Comparison of ENCODE assay signal across 30 cellular contexts in genomic region chr16:59665618-59666220, GRCh38.
"Had no signal": no experiment of that assay in that cellular context is flagged by ENCODE, and none has a peak within 500 bp of the region (broad histone marks: within the 10 kb centered on the region; RNA-seq: fewer than 3 reads in every experiment).

No MANE protein-coding gene starts in this region.

- H3K4me3 ChIP-seq: ascending aorta, body of pancreas, SJSA1 had no signal

- H3K4me1 ChIP-seq: ascending aorta, body of pancreas, SJSA1 had no signal

- H3K4me1 Mint-ChIP-seq: activated CD4-positive, alpha-beta T cell treated with anti-CD3 and anti-CD28 coated beads, Interleukin-2, amount 10 ng/mL, durations not matched to agents 24 days and 14 days; activated CD8-positive, alpha-beta memory T cell treated with anti-CD3 and anti-CD28 coated beads, Interleukin-2, amount 10 ng/mL, durations not matched to agents 7 days and 5 days; activated naive CD4-positive, alpha-beta T cell treated with anti-CD3 and anti-CD28 coated beads, Interleukin-2, amount 50 U/mL, for 24 hours; WTC11 had no signal

- H3K9ac ChIP-seq: KMS-11 had no signal

- H3K36me3 Mint-ChIP-seq: activated CD8-positive, alpha-beta memory T cell treated with anti-CD3 and anti-CD28 coated beads, Interleukin-2, amount 10 ng/mL, durations not matched to agents 7 days and 5 days; activated naive CD4-positive, alpha-beta T cell treated with anti-CD3 and anti-CD28 coated beads, Interleukin-2, amount 50 U/mL, for 24 hours had no signal

- H3K9me3 ChIP-seq: SJSA1 had no signal

- H3K27ac ChIP-seq: ascending aorta, body of pancreas, KMS-11, SJSA1 had no signal

- H3K9me3 Mint-ChIP-seq: activated CD4-positive, alpha-beta T cell treated with anti-CD3 and anti-CD28 coated beads, Interleukin-2, amount 10 ng/mL, durations not matched to agents 24 days and 14 days; activated naive CD4-positive, alpha-beta T cell treated with anti-CD3 and anti-CD28 coated beads, Interleukin-2, amount 50 U/mL, for 24 hours; activated T-helper 1 cell treated with anti-CD3 and anti-CD28 coated beads, Interleukin-12 subunit alpha, Interleukin-12 subunit beta, Interleukin-2, Interleukin-4 antibody, amounts not matched to agents 30 ng/mL and 10 ng/mL and 1 ng/mL, durations not matched to agents 14 hours and 24 hours and 36 hours had no signal

- H3K4me2 ChIP-seq: KMS-11 had no signal

- H3K27me3 Mint-ChIP-seq: activated CD4-positive, alpha-beta T cell treated with anti-CD3 and anti-CD28 coated beads, Interleukin-2, amount 10 ng/mL, durations not matched to agents 24 days and 14 days; activated CD8-positive, alpha-beta memory T cell treated with anti-CD3 and anti-CD28 coated beads, Interleukin-2, amount 10 ng/mL, durations not matched to agents 7 days and 5 days; activated naive CD4-positive, alpha-beta T cell treated with anti-CD3 and anti-CD28 coated beads, Interleukin-2, amount 50 U/mL, for 24 hours; activated T-cell treated with anti-CD3 and anti-CD28 coated beads, Interleukin-2, amount 50 U/mL, for 24 hours had no signal

- H3K27me3 ChIP-seq: ascending aorta, body of pancreas, SJSA1 had no signal

- DNase-seq: activated CD4-positive, alpha-beta T cell treated with anti-CD3 and anti-CD28 coated beads, Interleukin-2, amount 10 ng/mL, durations not matched to agents 24 days and 14 days; activated CD4-positive, alpha-beta T cell treated with anti-CD3 and anti-CD28 coated beads, Interleukin-2, amount 50 U/mL, for 48 hours; activated CD4-positive, CD25-positive, alpha-beta regulatory T cell treated with anti-CD3 and anti-CD28 coated beads, Interleukin-2, amount 50 U/mL, for 72 hours; activated CD8-positive, alpha-beta memory T cell treated with anti-CD3 and anti-CD28 coated beads, Interleukin-2, amount 10 ng/mL, durations not matched to agents 7 days and 5 days; activated effector memory CD4-positive, alpha-beta T cell treated with Interleukin-2 at 50 U/mL for 16 hours; activated naive CD4-positive, alpha-beta T cell; activated T-cell treated with anti-CD3 and anti-CD28 coated beads, Interleukin-2, amount 50 U/mL, for 24 hours; central memory CD4-positive, alpha-beta T cell; NCI-H1092; NCI-H1417; NCI-H1694; NCI-H2029; NCI-H2107; NCI-H2171 treated with DMSO at 0.1 percent for 48 hours; NCI-H345; NCI-H526; NCI-H774; NK-92 treated with Interleukin-12 subunit alpha and Interleukin-12 subunit beta, amount 100 ng/mL, for 24 hours; PC-3; SHP77 had no signal

- H3K27ac Mint-ChIP-seq: activated CD4-positive, alpha-beta T cell treated with anti-CD3 and anti-CD28 coated beads, Interleukin-2, amount 10 ng/mL, durations not matched to agents 24 days and 14 days; activated CD8-positive, alpha-beta memory T cell treated with anti-CD3 and anti-CD28 coated beads, Interleukin-2, amount 10 ng/mL, durations not matched to agents 7 days and 5 days; activated naive CD4-positive, alpha-beta T cell treated with anti-CD3 and anti-CD28 coated beads, Interleukin-2, amount 50 U/mL, for 24 hours; activated T-cell treated with anti-CD3 and anti-CD28 coated beads, Interleukin-2, amount 50 U/mL, for 24 hours; activated T-helper 1 cell treated with anti-CD3 and anti-CD28 coated beads, Interleukin-12 subunit alpha, Interleukin-12 subunit beta, Interleukin-2, Interleukin-4 antibody, amounts not matched to agents 30 ng/mL and 10 ng/mL and 1 ng/mL, durations not matched to agents 14 hours and 24 hours and 36 hours; T-helper 1 cell treated with Interleukin-12 subunit alpha and Interleukin-12 subunit beta and Interleukin-4 antibody, amounts not matched to agents 30 μg/mL and 1 μg/mL, for 36 hours; WTC11 had no signal

- H3K4me3 Mint-ChIP-seq: activated CD4-positive, alpha-beta T cell treated with anti-CD3 and anti-CD28 coated beads, Interleukin-2, amount 10 ng/mL, durations not matched to agents 24 days and 14 days; activated CD8-positive, alpha-beta memory T cell treated with anti-CD3 and anti-CD28 coated beads, Interleukin-2, amount 10 ng/mL, durations not matched to agents 7 days and 5 days; activated naive CD4-positive, alpha-beta T cell treated with anti-CD3 and anti-CD28 coated beads, Interleukin-2, amount 50 U/mL, for 24 hours; activated T-cell treated with anti-CD3 and anti-CD28 coated beads, Interleukin-2, amount 50 U/mL, for 24 hours; activated T-helper 1 cell treated with anti-CD3 and anti-CD28 coated beads, Interleukin-12 subunit alpha, Interleukin-12 subunit beta, Interleukin-2, Interleukin-4 antibody, amounts not matched to agents 30 ng/mL and 10 ng/mL and 1 ng/mL, durations not matched to agents 14 hours and 24 hours and 36 hours; T-helper 1 cell treated with Interleukin-12 subunit alpha and Interleukin-12 subunit beta and Interleukin-4 antibody, amounts not matched to agents 30 μg/mL and 1 μg/mL, for 36 hours; WTC11 had no signal

- H3K36me3 ChIP-seq: ascending aorta, SJSA1 had no signal

- FAIRE-seq: bronchial epithelial cell, RCC 7860 had no signal
